Comparison of ENCODE assay signal across 8 cellular contexts in genomic region chr19:17076539-17076919, GRCh38. TPM values are rescaled to one million over a fixed set of nuclear protein-coding genes. Genes with fewer than 3 reads are reported as not detected.
DNase-seq lines count a peak whose midpoint lies in the region; TF ChIP-seq lines count a peak whose summit lies in the region.

No MANE protein-coding gene starts in this region.

- H3K27ac Mint-ChIP-seq in CD14-positive monocyte: peak overlapping the region; percentile 93 to 99 (median 97)
- peak overlapping the region; percentile 94 to 97 (median 96) for H3K27ac Mint-ChIP-seq in IgD-negative memory B cell
- H3K27ac Mint-ChIP-seq in activated naive CD8-positive, alpha-beta T cell treated with anti-CD3 and anti-CD28 coated beads for 36 hours: peak overlapping the region; percentile 97
- H3K27ac Mint-ChIP-seq in immature natural killer cell: peak overlapping the region; percentile 91 to 100 (median 98)
- H3K27ac Mint-ChIP-seq in stimulated activated naive CD8-positive, alpha-beta T cell treated with anti-CD3 and anti-CD28 coated beads, Interleukin-15, Interleukin-2, amounts not matched to agents 100 ng/mL and 50 ng/mL, for 24 hours: peak overlapping the region; percentile 91

- no peak for TF ChIP-seq CTCF in CD14-positive monocyte (IDR thresholded peaks at IDR 0.05)

- peak overlapping the region; percentile 99 to 100 for H3K4me3 Mint-ChIP-seq in CD14-positive monocyte
- peak overlapping the region; percentile 93 to 100 (median 96) for H3K4me3 Mint-ChIP-seq in IgD-negative memory B cell
- peak overlapping the region; percentile 99 for H3K4me3 Mint-ChIP-seq in activated naive CD8-positive, alpha-beta T cell treated with anti-CD3 and anti-CD28 coated beads for 36 hours
- H3K4me3 Mint-ChIP-seq in immature natural killer cell: peak overlapping the region; percentile 96 to 100 (median 99)
- peak overlapping the region; percentile 95 for H3K4me3 Mint-ChIP-seq in stimulated activated naive CD8-positive, alpha-beta T cell treated with anti-CD3 and anti-CD28 coated beads, Interleukin-15, Interleukin-2, amounts not matched to agents 100 ng/mL and 50 ng/mL, for 24 hours

- peaks cover 32 to 48% of the 10 kb centered on the region in 2 donors for H3K36me3 Mint-ChIP-seq in CD14-positive monocyte
- peaks cover 1% of the 10 kb centered on the region for H3K36me3 Mint-ChIP-seq in IgD-negative memory B cell
- peaks cover 22% of the 10 kb centered on the region for H3K36me3 Mint-ChIP-seq in activated naive CD8-positive, alpha-beta T cell treated with anti-CD3 and anti-CD28 coated beads for 36 hours
- peaks cover 0 to 4% (median 0%) of the 10 kb centered on the region in 3 donors for H3K36me3 Mint-ChIP-seq in immature natural killer cell
- H3K36me3 Mint-ChIP-seq in stimulated activated naive CD8-positive, alpha-beta T cell treated with anti-CD3 and anti-CD28 coated beads, Interleukin-15, Interleukin-2, amounts not matched to agents 100 ng/mL and 50 ng/mL, for 24 hours (ENCODE audit: low read depth): peaks cover 22% of the 10 kb centered on the region

- peaks cover 58% of the 10 kb centered on the region for H3K4me1 Mint-ChIP-seq in CD14-positive monocyte
- H3K4me1 Mint-ChIP-seq in IgD-negative memory B cell: peaks cover 41 to 54% (median 43%) of the 10 kb centered on the region in 3 donors
- peaks cover 56% of the 10 kb centered on the region for H3K4me1 Mint-ChIP-seq in activated naive CD8-positive, alpha-beta T cell treated with anti-CD3 and anti-CD28 coated beads for 36 hours
- H3K4me1 Mint-ChIP-seq in immature natural killer cell: peaks cover 64 to 73% of the 10 kb centered on the region in 2 donors
- H3K4me1 Mint-ChIP-seq in stimulated activated naive CD8-positive, alpha-beta T cell treated with anti-CD3 and anti-CD28 coated beads, Interleukin-15, Interleukin-2, amounts not matched to agents 100 ng/mL and 50 ng/mL, for 24 hours (ENCODE audit: low read depth): peaks cover 67% of the 10 kb centered on the region

- intact Hi-C loops in CD14-positive monocyte (cut with micrococcal nuclease): loop anchor here (2.0 to 5.0 kb wide), 5 partner anchors 14 to 151 kb away; partner anchors contain the start of gene OCEL1 (in 1 of the 2)

- DNase-seq in CD14-positive monocyte (ENCODE audit: low spot score) (no peak), immature natural killer cell (peak in 2 of 3 donors; percentile 17 to 22), amniotic stem cell (lab: John Stamatoyannopoulos, UW) (no peak), GM03348 (ENCODE audit: low spot score) (no peak), NCI-H2171 treated with DMSO at 0.1 percent for 48 hours (lab: John Stamatoyannopoulos, UW) (no peak)
- peak; percentile 35 for DNase-seq in activated naive CD8-positive, alpha-beta T cell treated with anti-CD3 and anti-CD28 coated beads for 36 hours

- H3K9me3 Mint-ChIP-seq in CD14-positive monocyte: no peaks in the 10 kb centered on the region
- H3K9me3 Mint-ChIP-seq in IgD-negative memory B cell: no peaks in the 10 kb centered on the region
- H3K9me3 Mint-ChIP-seq in activated naive CD8-positive, alpha-beta T cell treated with anti-CD3 and anti-CD28 coated beads for 36 hours: no peaks in the 10 kb centered on the region
- H3K9me3 Mint-ChIP-seq in immature natural killer cell: no peaks in the 10 kb centered on the region
- H3K9me3 Mint-ChIP-seq in stimulated activated naive CD8-positive, alpha-beta T cell treated with anti-CD3 and anti-CD28 coated beads, Interleukin-15, Interleukin-2, amounts not matched to agents 100 ng/mL and 50 ng/mL, for 24 hours: no peaks in the 10 kb centered on the region

- H3K27me3 Mint-ChIP-seq in CD14-positive monocyte (ENCODE audit: low read depth in 3 of 3) (peaks cover 0 to 3% (median 0%) of the 10 kb centered on the region in 3 donors), IgD-negative memory B cell (no peaks in the 10 kb centered on the region), immature natural killer cell (ENCODE audit: low read depth in 3 of 3) (peaks cover 5 to 23% (median 18%) of the 10 kb centered on the region in 3 donors)
- no peaks in the 10 kb centered on the region for H3K27me3 Mint-ChIP-seq in activated naive CD8-positive, alpha-beta T cell treated with anti-CD3 and anti-CD28 coated beads for 36 hours
- H3K27me3 Mint-ChIP-seq in stimulated activated naive CD8-positive, alpha-beta T cell treated with anti-CD3 and anti-CD28 coated beads, Interleukin-15, Interleukin-2, amounts not matched to agents 100 ng/mL and 50 ng/mL, for 24 hours: no peaks in the 10 kb centered on the region

RNA-seq across cellular contexts. Expression of gene MYO9B, which starts 1.0 kb away (rescaled TPM):
- polyA plus RNA-seq in CD14-positive monocyte (1 to 10 TPM; 5.9 to 7.5 TPM), IgD-negative memory B cell (26.9 TPM), immature natural killer cell (10 to 100 TPM in 1 of 3 donors, 1 to 10 TPM in 2; 5.9 to 33.8 (median 6.0) TPM)
- total RNA-seq in activated naive CD8-positive, alpha-beta T cell treated with anti-CD3 and anti-CD28 coated beads for 36 hours: 10 to 100 TPM; 84.3 to 86.9 TPM

RNA-seq across cellular contexts. Expression of gene HAUS8, which starts 1.3 kb away (rescaled TPM):
- polyA plus RNA-seq in CD14-positive monocyte (1 to 10 TPM; 2.5 to 4.4 TPM), IgD-negative memory B cell (11.4 TPM), immature natural killer cell (1 to 10 TPM; 1.0 to 9.8 (median 4.9) TPM)
- total RNA-seq in activated naive CD8-positive, alpha-beta T cell treated with anti-CD3 and anti-CD28 coated beads for 36 hours: 10 to 100 TPM; 43.1 to 46.0 TPM

RNA-seq across cellular contexts. Expression of gene CPAMD8, which starts 49.9 kb away (rescaled TPM):
- polyA plus RNA-seq in CD14-positive monocyte (1 to 10 TPM; 5.1 to 5.4 TPM), IgD-negative memory B cell (5.1 TPM), immature natural killer cell (1 to 10 TPM; 1.3 to 2.1 (median 1.4) TPM)
- under 1 TPM; 0.41 to 0.42 TPM for total RNA-seq in activated naive CD8-positive, alpha-beta T cell treated with anti-CD3 and anti-CD28 coated beads for 36 hours

Comparison
In these comparisons a context has a peak if more than half of its experiments do, and no peak if none do; other contexts are left out.
1. DNase-seq: peak in activated naive CD8-positive, alpha-beta T cell treated with anti-CD3 and anti-CD28 coated beads for 36 hours (single experiment) and immature natural killer cell (2 of 3); none in CD14-positive monocyte (single experiment), amniotic stem cell (single experiment), GM03348 (single experiment) and NCI-H2171 treated with DMSO at 0.1 percent for 48 hours (single experiment).
2. Peak in every context shown above with its lines, with median percentiles within 50 percentile points of each other: H3K27ac Mint-ChIP-seq and H3K4me3 Mint-ChIP-seq.